1 cellular context compared by ENCODE assay signal in the genomic region with DNA sequence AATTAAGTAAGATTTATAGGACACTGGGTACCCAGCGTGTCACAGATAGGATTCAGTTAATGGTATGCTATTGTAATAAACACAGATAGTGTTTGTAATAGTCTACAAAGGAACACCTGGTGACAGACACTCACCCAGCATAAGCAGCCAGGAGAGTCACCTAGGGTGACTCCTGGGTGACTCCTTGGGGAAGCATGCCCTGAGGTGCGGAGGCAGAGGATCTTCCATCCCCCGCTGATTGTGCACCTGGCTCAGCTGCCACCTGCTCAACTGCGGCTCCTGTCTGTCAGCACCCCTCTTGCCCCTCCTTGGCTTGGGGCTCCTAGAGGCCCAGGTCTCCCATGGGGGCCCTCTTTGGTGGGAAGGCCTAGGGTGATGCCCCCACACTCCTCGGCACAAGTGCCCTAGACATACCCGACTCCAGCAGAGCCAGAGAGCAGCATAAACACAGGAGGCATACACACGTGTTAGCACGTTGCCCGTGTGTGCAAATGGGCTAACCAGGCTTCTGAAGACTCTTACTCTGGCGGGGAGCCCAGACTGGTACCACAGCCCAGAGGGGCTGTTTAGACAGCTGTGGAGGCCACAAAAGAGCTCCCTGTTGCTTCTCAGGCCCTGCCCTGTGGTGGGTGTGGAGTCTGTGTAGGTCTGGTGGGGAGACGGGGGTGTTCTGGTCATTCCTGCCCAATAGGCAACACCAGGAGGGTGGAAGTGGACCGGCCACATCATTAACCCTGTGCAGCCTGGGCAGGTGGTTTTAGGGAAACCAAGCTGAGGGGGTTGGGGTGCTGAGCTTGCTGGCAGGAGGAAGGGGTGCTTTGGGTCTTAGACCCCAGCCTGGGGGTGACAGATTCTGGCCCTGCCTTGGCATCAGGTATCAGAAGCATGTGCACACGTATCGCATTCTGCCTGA.
TF ChIP-seq lines count a peak whose summit lies in the region.

No MANE protein-coding gene starts in this region.

TF ChIP-seq in IMR-90, 13 proteins besides CTCF, POLR2A, EP300 and RAD21:
- TF ChIP-seq, protein P1, sequence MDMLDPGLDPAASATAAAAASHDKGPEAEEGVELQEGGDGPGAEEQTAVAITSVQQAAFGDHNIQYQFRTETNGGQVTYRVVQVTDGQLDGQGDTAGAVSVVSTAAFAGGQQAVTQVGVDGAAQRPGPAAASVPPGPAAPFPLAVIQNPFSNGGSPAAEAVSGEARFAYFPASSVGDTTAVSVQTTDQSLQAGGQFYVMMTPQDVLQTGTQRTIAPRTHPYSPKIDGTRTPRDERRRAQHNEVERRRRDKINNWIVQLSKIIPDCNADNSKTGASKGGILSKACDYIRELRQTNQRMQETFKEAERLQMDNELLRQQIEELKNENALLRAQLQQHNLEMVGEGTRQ (IDR thresholded peaks at IDR 0.05; ENCODE audit: low read depth, low read length) = no peak
- TF ChIP-seq RFX5 (IDR thresholded peaks at IDR 0.05; ENCODE audit: low read depth, low read length) = no peak
- TF ChIP-seq, protein P2, sequence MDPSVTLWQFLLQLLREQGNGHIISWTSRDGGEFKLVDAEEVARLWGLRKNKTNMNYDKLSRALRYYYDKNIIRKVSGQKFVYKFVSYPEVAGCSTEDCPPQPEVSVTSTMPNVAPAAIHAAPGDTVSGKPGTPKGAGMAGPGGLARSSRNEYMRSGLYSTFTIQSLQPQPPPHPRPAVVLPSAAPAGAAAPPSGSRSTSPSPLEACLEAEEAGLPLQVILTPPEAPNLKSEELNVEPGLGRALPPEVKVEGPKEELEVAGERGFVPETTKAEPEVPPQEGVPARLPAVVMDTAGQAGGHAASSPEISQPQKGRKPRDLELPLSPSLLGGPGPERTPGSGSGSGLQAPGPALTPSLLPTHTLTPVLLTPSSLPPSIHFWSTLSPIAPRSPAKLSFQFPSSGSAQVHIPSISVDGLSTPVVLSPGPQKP (IDR thresholded peaks at IDR 0.05; ENCODE audit: borderline replicate concordance, low read depth, low read length) = no peak
- TF ChIP-seq MXI1 (IDR thresholded peaks at IDR 0.05; ENCODE audit: borderline replicate concordance, low read depth, low read length) = no peak
- TF ChIP-seq SMC3 (IDR thresholded peaks at IDR 0.05; ENCODE audit: low read depth, low read length) = no peak
- no peak for TF ChIP-seq BHLHE40 (IDR thresholded peaks at IDR 0.05; ENCODE audit: low read depth, low read length)
- TF ChIP-seq MAFK (IDR thresholded peaks at IDR 0.05; ENCODE audit: low read depth, low read length) = no peak
- TF ChIP-seq NFE2L2 (IDR thresholded peaks at IDR 0.05; ENCODE audit: low read depth, low read length) = no peak
- no peak for TF ChIP-seq FOS (IDR thresholded peaks at IDR 0.05; ENCODE audit: low read depth, low read length)
- TF ChIP-seq RCOR1 (IDR thresholded peaks at IDR 0.05; ENCODE audit: insufficient replicate concordance, low read length) = no peak
- no peak for TF ChIP-seq MAZ (IDR thresholded peaks at IDR 0.05; ENCODE audit: borderline replicate concordance, low read depth, low read length)
- TF ChIP-seq CHD1 (IDR thresholded peaks at IDR 0.05; ENCODE audit: low read depth, low read length) = no peak
- TF ChIP-seq CEBPB (IDR thresholded peaks at IDR 0.05; ENCODE audit: low read depth, low read length) = no peak
